Comparison of ENCODE assay signal across 8 cellular contexts in genomic region chr14:50321009-50321660, GRCh38.
DNase-seq lines count a peak whose midpoint lies in the region; ATAC-seq and TF ChIP-seq lines count a peak whose summit lies in the region.

No MANE protein-coding gene starts in this region.

- TF ChIP-seq CTCF in AG10803 (conservative IDR thresholded peaks at IDR 0.05; ENCODE audit: low read length), result peak; percentile 97
- TF ChIP-seq CTCF in VCaP (conservative IDR thresholded peaks at IDR 0.05), result peak; percentile 95

- DNase-seq in AG10803 (ENCODE audit: low read depth) (peak; percentile 88), NCI-H2171 (lab: John Stamatoyannopoulos, UW) (peak; percentile 72), caudate nucleus (lab: John Stamatoyannopoulos, UW) (peak in 52 of 61 donors; percentile 4 to 85 (median 48)), left kidney (ENCODE audit: low read depth, low spot score) (peak; percentile 91)
- peak; percentile 48 to 51 for DNase-seq in stimulated activated CD4-positive, alpha-beta T cell treated with anti-CD3 and anti-CD28 coated beads, Interleukin-2, amount 100 ng/mL, for 48 hours

- H3K27ac ChIP-seq in VCaP (peak overlapping the region; percentile 30), caudate nucleus (ENCODE audit: low read depth, low read length) (peak overlapping the region; percentile 76)

- ATAC-seq in GM18867 (IDR thresholded peaks at IDR 0.05; ENCODE audit: unreplicated experiment), result peak; percentile 84
- peak; percentile 69 for ATAC-seq in HG03097 (IDR thresholded peaks at IDR 0.05; ENCODE audit: low FRiP score, unreplicated experiment)

- H3K4me3 ChIP-seq in AG10803 (ENCODE audit: low read length), result peak overlapping the region; percentile 43

Comparison
In these comparisons a context has a peak if more than half of its experiments do, and no peak if none do; other contexts are left out.
1. Peak in every context shown above with its lines: DNase-seq, ATAC-seq, H3K4me3 ChIP-seq and H3K27ac ChIP-seq.